In the genomic region with DNA sequence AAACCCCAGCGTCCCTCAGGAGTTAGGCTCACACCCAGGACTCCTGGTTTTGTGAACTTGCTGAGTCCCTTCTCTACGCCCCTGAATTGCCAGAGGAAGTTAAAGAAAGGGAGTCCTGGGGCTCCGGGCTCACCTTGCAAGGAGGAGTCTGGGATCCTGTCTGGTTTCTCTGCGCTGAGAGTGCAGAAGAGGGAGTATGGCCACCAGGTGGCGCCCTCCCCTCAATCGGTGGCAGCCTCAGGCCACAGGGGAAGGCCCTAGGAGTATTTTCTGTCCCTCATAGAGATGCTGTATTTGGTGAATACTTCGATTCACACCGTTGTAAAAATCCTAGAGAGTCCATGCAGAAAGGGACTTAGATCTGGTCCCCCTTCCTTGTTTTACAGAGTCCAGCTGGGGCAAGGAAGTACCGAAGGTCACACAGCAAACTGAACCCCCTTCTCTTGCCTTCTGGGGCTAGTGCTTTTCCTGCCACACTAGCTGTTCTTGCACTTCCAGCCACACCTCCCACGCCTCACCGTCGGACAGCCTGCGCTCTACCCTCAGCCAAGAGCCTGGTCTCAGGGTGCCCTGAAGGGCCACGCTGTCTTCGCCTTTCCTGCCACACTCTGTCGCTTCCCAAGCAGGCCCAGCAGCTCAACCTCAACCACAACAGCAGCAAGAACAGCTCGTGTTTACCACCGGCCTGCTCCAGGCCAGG, we compare ENCODE assay signal across 9 cellular contexts. TPM values are rescaled to one million over a fixed set of nuclear protein-coding genes. Genes with fewer than 3 reads are reported as not detected.
A peak's percentile ranks its signal among the peaks of the same experiment; 100 is the strongest.
DNase-seq lines count a peak whose midpoint lies in the region; ATAC-seq and TF ChIP-seq lines count a peak whose summit lies in the region.
"Had no signal": no experiment of that assay in that cellular context is flagged by ENCODE, and none has a peak within 500 bp of the region (broad histone marks: within the 10 kb centered on the region; RNA-seq: fewer than 3 reads in every experiment).

No MANE protein-coding gene starts in this region.

- peak; percentile 73 for DNase-seq in NK-92 treated with Interleukin-12 subunit alpha and Interleukin-12 subunit beta, amount 100 ng/mL, for 24 hours (lab: John Stamatoyannopoulos, UW)
- DNase-seq in NK-92 (lab: John Stamatoyannopoulos, UW; ENCODE audit: unreplicated experiment) (no peak), NCI-H1105 (lab: John Stamatoyannopoulos, UW) (peak; percentile 15), UCSD-AML1 (lab: John Stamatoyannopoulos, UW; ENCODE audit: unreplicated experiment) (peak; percentile 69), MCF 10A (ENCODE audit: unreplicated experiment) (peak; percentile 83), kidney epithelial cell (ENCODE audit: low read depth) (no peak)
- DNase-seq in stimulated activated CD4-positive, alpha-beta T cell treated with anti-CD3 and anti-CD28 coated beads, Interleukin-2, amount 100 ng/mL, for 24 hours: peak; percentile 86 to 88

- peak; percentile 96 for ATAC-seq in HG02623 (IDR thresholded peaks at IDR 0.05; ENCODE audit: unreplicated experiment)

- no peak overlapping the region for H3K4me3 ChIP-seq in kidney epithelial cell (ENCODE audit: low read depth, low read length)

- intact Hi-C loops in MCF 10A (cut with micrococcal nuclease): loop anchor here (1.0 to 5.0 kb wide), 4 partner anchors 53 to 496 kb away; no protein-coding TSS in a partner anchor

- no TSS peak for BruUV-seq in MCF 10A (replicated peaks; lab: Mats Ljungman, UMichigan)

- POLR2A ChIA-PET in MCF 10A (lab: Yijun Ruan, JAX): interaction anchor here (1.0 kb wide), 1 partner anchor 145 kb away, joined by 3 read pairs; no protein-coding TSS in a partner anchor

- peaks cover 30% of the 10 kb centered on the region for H3K27me3 ChIP-seq in kidney epithelial cell (ENCODE audit: control insufficient read depth, insufficient read depth, low read length)

- H3K36me3 Mint-ChIP-seq in MCF 10A (ENCODE audit: insufficient read depth, unreplicated experiment): no peaks in the 10 kb centered on the region

- H3K4me3 Mint-ChIP-seq in MCF 10A (ENCODE audit: unreplicated experiment): no peak overlapping the region

- no peaks in the 10 kb centered on the region for H3K36me3 ChIP-seq in kidney epithelial cell (ENCODE audit: control insufficient read depth, insufficient read depth, low read length)

- no peaks in the 10 kb centered on the region for H3K9me3 Mint-ChIP-seq in MCF 10A (ENCODE audit: unreplicated experiment)

- H3K27me3 Mint-ChIP-seq in MCF 10A (ENCODE audit: insufficient read depth, unreplicated experiment): peaks cover 24% of the 10 kb centered on the region

- H3K27ac Mint-ChIP-seq in MCF 10A (ENCODE audit: low read depth, unreplicated experiment): no peak overlapping the region

- H3K4me1 Mint-ChIP-seq in MCF 10A (ENCODE audit: insufficient read depth, unreplicated experiment): peaks cover 14% of the 10 kb centered on the region

- CTCF ChIA-PET in MCF 10A (lab: Yijun Ruan, JAX): interaction anchor here (0.5 to 13.0 kb wide), 76 partner anchors 9 to 1935 kb away, joined by 3 to 351 read pairs (median 4); no protein-coding TSS in a partner anchor

- peak; percentile 96 for TF ChIP-seq CTCF in MCF 10A (IDR thresholded peaks at IDR 0.05; ENCODE audit: unreplicated experiment)
- TF ChIP-seq CTCF in kidney epithelial cell (IDR thresholded peaks at IDR 0.05; ENCODE audit: insufficient read depth, low read length, poor library complexity, severe bottlenecking): peak; percentile 95

RNA-seq across cellular contexts. Expression of a gene that starts 10.2 kb away (rescaled TPM):
- total RNA-seq in MCF 10A (2022) (not detected in 2 replicates), kidney epithelial cell (not detected in 2 replicates)
- total RNA-seq: subcutaneous adipose tissue had no signal

RNA-seq across cellular contexts. Expression of a gene that starts 22.0 kb away (rescaled TPM):
- total RNA-seq in MCF 10A (2022) (45.9 and 50.5 TPM in 2 replicates), kidney epithelial cell (30.8 and 31.9 TPM in 2 replicates)

Comparison
In these comparisons a context has a peak if more than half of its experiments do, and no peak if none do; other contexts are left out.
1. DNase-seq: peak in NK-92 treated with Interleukin-12 subunit alpha and Interleukin-12 subunit beta, amount 100 ng/mL, for 24 hours (single experiment), NCI-H1105 (single experiment), UCSD-AML1 (single experiment), MCF 10A (single experiment) and stimulated activated CD4-positive, alpha-beta T cell treated with anti-CD3 and anti-CD28 coated beads, Interleukin-2, amount 100 ng/mL, for 24 hours (2 of 2); none in NK-92 (single experiment) and kidney epithelial cell (single experiment).